Comparison of ENCODE assay signal across 8 cellular contexts in genomic region chr10:91164520-91165065, GRCh38. TPM values are rescaled to one million over a fixed set of nuclear protein-coding genes. Genes with fewer than 3 reads are reported as not detected.
A peak's percentile ranks its signal among the peaks of the same experiment; 100 is the strongest.
DNase-seq lines count a peak whose midpoint lies in the region; ATAC-seq, FAIRE-seq and TF ChIP-seq lines count a peak whose summit lies in the region.

No MANE protein-coding gene starts in this region.

- H3K79me2 ChIP-seq in PC-3 (ENCODE audit: low read length) (peaks cover 9% of the 10 kb centered on the region; the same call in 1 of the 2 replicates), H1 (ENCODE audit: control insufficient read depth in 1 of 2, insufficient read depth in 2 of 2, low read length in 2 of 2) (no peaks in the 10 kb centered on the region), neural cell (replicated peaks; ENCODE audit: insufficient read depth, low read length) (no peaks in the 10 kb centered on the region)

- TF ChIP-seq RAD21 in H1 (IDR thresholded peaks at IDR 0.05 in 1 of 2, conservative IDR thresholded peaks at IDR 0.05 in 1 of 2; ENCODE audit: low read depth in 2 of 2, low read length in 2 of 2): no peak
- TF ChIP-seq RAD21 in neural cell (conservative IDR thresholded peaks at IDR 0.05): no peak

- ATAC-seq in CD4-positive, CD25-positive, alpha-beta regulatory T cell (ENCODE audit: low read depth in 2 of 2): no peak
- ATAC-seq in PC-3 (no peak), GM18511 (IDR thresholded peaks at IDR 0.05; ENCODE audit: unreplicated experiment) (no peak)

- peaks cover 12% of the 10 kb centered on the region for H3K4me1 ChIP-seq in CD4-positive, CD25-positive, alpha-beta regulatory T cell (ENCODE audit: control insufficient read depth, insufficient read depth, low read length, poor library complexity, severe bottlenecking)
- H3K4me1 ChIP-seq in PC-3 (ENCODE audit: insufficient read depth, low read length) (peaks cover 10% of the 10 kb centered on the region; the same call in 1 of the 2 replicates), H1 (replicated peaks in 1 of 4; ENCODE audit: control insufficient read depth in 3 of 4, insufficient read depth in 4 of 4, low read length in 3 of 4) (peaks cover 0 to 6% (median 0%) of the 10 kb centered on the region in 4 experiments; a peak in 1 of 7 replicates)

- FAIRE-seq in H1 (lab: Jason Lieb, UNC): no peak

- H3K27me3 ChIP-seq in CD4-positive, CD25-positive, alpha-beta regulatory T cell (ENCODE audit: control insufficient read depth, insufficient read depth, low read length): no peaks in the 10 kb centered on the region
- H3K27me3 ChIP-seq in PC-3 (ENCODE audit: low read length) (no peaks in the 10 kb centered on the region), H1 (replicated peaks in 1 of 4; ENCODE audit: control insufficient read depth in 3 of 4, extremely low read depth in 1 of 4, insufficient read depth in 3 of 4, low read length in 3 of 4) (peaks cover 33 to 72% (median 59%) of the 10 kb centered on the region in 4 experiments), neural cell (ENCODE audit: insufficient read depth, low read depth, low read length) (peaks cover 29% of the 10 kb centered on the region)

- H3K36me3 ChIP-seq in CD4-positive, CD25-positive, alpha-beta regulatory T cell (ENCODE audit: control insufficient read depth, insufficient read depth, low read length): no peaks in the 10 kb centered on the region
- H3K36me3 ChIP-seq in PC-3 (ENCODE audit: low read depth, low read length) (no peaks in the 10 kb centered on the region), H1 (ENCODE audit: control insufficient read depth in 2 of 4, insufficient read depth in 4 of 4, low read length in 3 of 4) (no peaks in the 10 kb centered on the region), neural cell (ENCODE audit: insufficient read depth, low read length) (no peaks in the 10 kb centered on the region)

- H4K20me1 ChIP-seq in PC-3 (ENCODE audit: low read length): no peaks in the 10 kb centered on the region
- H4K20me1 ChIP-seq in H1 (replicated peaks in 1 of 2; ENCODE audit: control insufficient read depth in 1 of 2, insufficient read depth in 2 of 2, low read length in 2 of 2): peaks cover 0 to 5% of the 10 kb centered on the region in 2 experiments
- H4K20me1 ChIP-seq in neural cell (ENCODE audit: insufficient read depth): no peaks in the 10 kb centered on the region

- H3K18ac ChIP-seq in H1 (ENCODE audit: extremely low read depth, low read length): no peak overlapping the region

- H4K8ac ChIP-seq in H1 (ENCODE audit: extremely low read depth, insufficient read depth, low read length): no peak overlapping the region

- no peak for DNase-seq in CD4-positive, CD25-positive, alpha-beta regulatory T cell
- DNase-seq in PC-3 (peak; percentile 22), H1 (ENCODE audit: low read depth in 1 of 2, low spot score in 2 of 2) (no peak), GOT3 (lab: John Stamatoyannopoulos, UW) (no peak), mucosa of gallbladder (ENCODE audit: low spot score) (no peak), mesenteric fat pad (ENCODE audit: low spot score) (no peak)

- peak overlapping the region; percentile 91 to 96 (median 94) for H3K4me3 Mint-ChIP-seq in CD4-positive, CD25-positive, alpha-beta regulatory T cell

- H2BK20ac ChIP-seq in H1 (ENCODE audit: low read length): no peak overlapping the region

- no peak overlapping the region for H3K4ac ChIP-seq in H1 (replicated peaks; ENCODE audit: insufficient read length, low read depth, low read length)

- H3K4me1 Mint-ChIP-seq in CD4-positive, CD25-positive, alpha-beta regulatory T cell: peaks cover 41 to 61% (median 51%) of the 10 kb centered on the region in 4 donors

- H3F3A ChIP-seq in PC-3 (ENCODE audit: low read length, unreplicated experiment): no peaks in the 10 kb centered on the region
- no peaks in the 10 kb centered on the region for H3F3A ChIP-seq in neural cell (ENCODE audit: insufficient read depth, low read length, poor library complexity, severe bottlenecking)

- no peak overlapping the region for H2BK5ac ChIP-seq in H1 (ENCODE audit: low read depth, low read length)

- H3K56ac ChIP-seq in H1 (replicated peaks; ENCODE audit: insufficient read length, low read depth, low read length): no peak overlapping the region

- TSS peak; percentile 36 for BruUV-seq in PC-3 (replicated peaks; lab: Mats Ljungman, UMichigan)

- 76% methylated on average over 7 of the region's 7 CpGs; no CpG with 5 or more reads in 1 of the 2 experiments for WGBS in H1 (ENCODE audit: extremely low coverage in 1 of 2, insufficient coverage in 1 of 2, insufficient read length in 1 of 2, insufficient replicate concordance in 2 of 2, low coverage in 1 of 2, low lambda C conversion rate in 2 of 2, missing lambda C conversion rate in 1 of 2), 2 experiments

- H3K36me3 Mint-ChIP-seq in CD4-positive, CD25-positive, alpha-beta regulatory T cell: peaks cover 10% of the 10 kb centered on the region

- H3K9me3 ChIP-seq in CD4-positive, CD25-positive, alpha-beta regulatory T cell (ENCODE audit: control insufficient read depth in 2 of 2, low read length in 2 of 2): no peaks in the 10 kb centered on the region
- no peaks in the 10 kb centered on the region for H3K9me3 ChIP-seq in PC-3 (ENCODE audit: low read length)
- H3K9me3 ChIP-seq in H1 (ENCODE audit: insufficient read depth in 2 of 2, low read depth in 1 of 2, low read length in 1 of 2): no peaks in the 10 kb centered on the region
- H3K9me3 ChIP-seq in neural cell (ENCODE audit: low read length): no peaks in the 10 kb centered on the region

- TF ChIP-seq CTCF in PC-3 (conservative IDR thresholded peaks at IDR 0.05; ENCODE audit: low read depth, low read length) (no peak), H1 (IDR thresholded peaks at IDR 0.05; ENCODE audit: control extremely low read depth in 1 of 3, insufficient read depth in 1 of 3, low read depth in 1 of 3, low read length in 3 of 3) (no peak), neural cell (IDR thresholded peaks at IDR 0.05; ENCODE audit: poor library complexity, severe bottlenecking) (no peak)

- peak overlapping the region; percentile 72 to 97 (median 97) for H3K27ac Mint-ChIP-seq in CD4-positive, CD25-positive, alpha-beta regulatory T cell

- H3K4me3 ChIP-seq in CD4-positive, CD25-positive, alpha-beta regulatory T cell (ENCODE audit: low read depth, low read length): peak overlapping the region; percentile 51
- H3K4me3 ChIP-seq in PC-3 (ENCODE audit: low read length) (peak overlapping the region; percentile 82), H1 (ENCODE audit: extremely low read depth in 1 of 4, insufficient read depth in 2 of 4, low read depth in 3 of 4, low read length in 4 of 4) (peak overlapping the region in 2 of 4 experiments; percentile 56 to 80; a peak in 3 of 8 replicates), neural cell (ENCODE audit: low read length) (peak overlapping the region; percentile 81)

- POLR2A ChIA-PET in PC-3 (lab: Charles Lee; ENCODE audit: unreplicated experiment) (no interaction called here), H1 (lab: Charles Lee; ENCODE audit: partially characterized antibody) (no interaction called here)

- TF ChIP-seq EP300 in H1 (IDR thresholded peaks at IDR 0.05; ENCODE audit: borderline replicate concordance in 1 of 2, low read depth in 2 of 2, low read length in 2 of 2) (no peak), neural cell (conservative IDR thresholded peaks at IDR 0.05; ENCODE audit: poor library complexity, severe bottlenecking) (no peak)

- H3K9me2 ChIP-seq in PC-3 (replicated peaks; ENCODE audit: low read length) (no peaks in the 10 kb centered on the region), neural cell (ENCODE audit: insufficient read depth, low read length) (no peaks in the 10 kb centered on the region)

- H3K4me2 ChIP-seq in PC-3 (ENCODE audit: low read length): peak overlapping the region; percentile 92
- peak overlapping the region; percentile 67 to 90; a peak in 2 of 4 replicates for H3K4me2 ChIP-seq in H1 (ENCODE audit: insufficient read depth in 1 of 2, low read depth in 2 of 2, low read length in 2 of 2)
- H3K4me2 ChIP-seq in neural cell (ENCODE audit: low read length): peak overlapping the region; percentile 63

- H2BK12ac ChIP-seq in H1 (ENCODE audit: low read depth, low read length): no peak overlapping the region

- no peak overlapping the region for H2BK120ac ChIP-seq in H1 (replicated peaks; ENCODE audit: low read depth, low read length)

- peaks cover 12% of the 10 kb centered on the region; the same call in 1 of the 2 replicates for H3K23me2 ChIP-seq in H1 (ENCODE audit: low read depth, low read length)

- peaks cover 12% of the 10 kb centered on the region for H3K27me3 Mint-ChIP-seq in CD4-positive, CD25-positive, alpha-beta regulatory T cell

- no peaks in the 10 kb centered on the region for H3K79me1 ChIP-seq in H1 (ENCODE audit: low read depth, low read length)

- no peak overlapping the region for H2AK5ac ChIP-seq in H1 (ENCODE audit: low read depth, low read length)

- no peak for TF ChIP-seq POLR2A in H1 (IDR thresholded peaks at IDR 0.05; ENCODE audit: control extremely low read depth in 1 of 2, low read depth in 2 of 2, low read length in 2 of 2)

- no peak overlapping the region for H4K5ac ChIP-seq in H1 (ENCODE audit: insufficient read length, low read depth, low read length)

- intact Hi-C loops in PC-3 (cut with micrococcal nuclease): loop anchor here (5.0 kb wide), 2 partner anchors 58 to 277 kb away; partner anchors contain the start of gene PCGF5

- H3K23ac ChIP-seq in H1 (ENCODE audit: insufficient read length): no peak overlapping the region

- peaks cover 0 to 15% (median 3%) of the 10 kb centered on the region in 7 donors for H3K9me3 Mint-ChIP-seq in CD4-positive, CD25-positive, alpha-beta regulatory T cell

- H3K14ac ChIP-seq in H1 (ENCODE audit: insufficient read length): no peak overlapping the region

- CTCF ChIA-PET in PC-3 (lab: Charles Lee) (no interaction called here), H1 (lab: Charles Lee; ENCODE audit: partially characterized antibody) (interaction anchor here (0.7 kb wide), 2 partner anchors 158 to 414 kb away, joined by 3 to 4 read pairs; no protein-coding TSS in a partner anchor)

- H4K91ac ChIP-seq in H1 (replicated peaks; ENCODE audit: insufficient read length, low read length): no peak overlapping the region

- no peak overlapping the region for H2BK15ac ChIP-seq in H1 (ENCODE audit: low read length)

- H3K27ac ChIP-seq in CD4-positive, CD25-positive, alpha-beta regulatory T cell (ENCODE audit: insufficient read depth, low read length, poor library complexity, severe bottlenecking): peak overlapping the region; percentile 84
- peak overlapping the region; percentile 32; the same call in 1 of the 2 replicates for H3K27ac ChIP-seq in PC-3 (ENCODE audit: low read length)
- no peak overlapping the region for H3K27ac ChIP-seq in H1 (ENCODE audit: low read depth, low read length)
- H3K27ac ChIP-seq in neural cell (ENCODE audit: low read length): no peak overlapping the region

- peak overlapping the region; percentile 9; the same call in 1 of the 2 replicates for H2AFZ ChIP-seq in PC-3 (ENCODE audit: low read length)
- no peak overlapping the region for H2AFZ ChIP-seq in H1 (ENCODE audit: low read length)
- no peak overlapping the region for H2AFZ ChIP-seq in neural cell (ENCODE audit: low read depth, low read length)

- no peak overlapping the region for H3K9ac ChIP-seq in PC-3 (ENCODE audit: low read length)
- H3K9ac ChIP-seq in H1 (replicated peaks in 1 of 4; ENCODE audit: extremely low read depth in 1 of 4, low read depth in 3 of 4, low read length in 3 of 4): no peak overlapping the region
- no peak overlapping the region for H3K9ac ChIP-seq in neural cell (ENCODE audit: low read length)

RNA-seq across cellular contexts. Expression of gene PCGF5, which starts 55.9 kb away (rescaled TPM):
- total RNA-seq in CD4-positive, CD25-positive, alpha-beta regulatory T cell: 59.7 TPM
- 10 to 100 TPM; 43.5 to 60.3 (median 49.1) TPM for polyA plus RNA-seq in CD4-positive, CD25-positive, alpha-beta regulatory T cell
- total RNA-seq in PC-3 (2014; rRNA removed) (15.8 and 25.0 TPM in 2 replicates), mucosa of gallbladder (45.0 TPM), mesenteric fat pad (38.6 TPM)
- total RNA-seq in H1 (2021; fragmentation: NEBNext Ultra II Directional; extraction: Animal tissue kit (Norgen Biotek cat#: 25700)): 5.8 and 6.1 TPM in 2 replicates
- polyA plus RNA-seq in H1 (2011; rRNA removed) (4.8 and 8.4 TPM in 2 replicates), neural cell (4.6 and 5.6 TPM in 2 replicates)
- 5.6 TPM for polyA plus RNA-seq in H1 (2011; cell fraction: cytosol; rRNA removed)
- 1.7 TPM for polyA plus RNA-seq in H1 (2011; cell fraction: nucleus; rRNA removed)
- polyA plus RNA-seq in H1 (2012, experiment 1 of 2): 5.2 to 6.8 TPM (median 6.1 TPM) in 4 replicates
- 7.1 TPM for polyA plus RNA-seq in H1 (2012, experiment 2 of 2)
- polyA plus RNA-seq in H1 (2013, experiment 1 of 2): 11.4 TPM
- polyA plus RNA-seq in H1 (2013, experiment 2 of 2): 11.6 TPM
- 2.4 and 2.7 TPM in 2 replicates for polyA minus RNA-seq in H1 (2011; rRNA and poly(A)+ RNA removed)
- polyA minus RNA-seq in H1 (2011; cell fraction: cytosol; rRNA and poly(A)+ RNA removed): 1.4 TPM
- polyA minus RNA-seq in H1 (2011; cell fraction: nucleus; rRNA and poly(A)+ RNA removed): 4.2 TPM
- 18.3 and 23.8 TPM in 2 replicates for polyA minus RNA-seq in neural cell

Comparison
In these comparisons a context has a peak if more than half of its experiments do, and no peak if none do; other contexts are left out.
1. H3K27ac ChIP-seq: peak in CD4-positive, CD25-positive, alpha-beta regulatory T cell (single experiment) and PC-3 (single experiment); none in H1 (single experiment) and neural cell (single experiment).
2. Peak in every context shown above with its lines, with median percentiles within 50 percentile points of each other: H3K4me2 ChIP-seq.